In the genomic region with DNA sequence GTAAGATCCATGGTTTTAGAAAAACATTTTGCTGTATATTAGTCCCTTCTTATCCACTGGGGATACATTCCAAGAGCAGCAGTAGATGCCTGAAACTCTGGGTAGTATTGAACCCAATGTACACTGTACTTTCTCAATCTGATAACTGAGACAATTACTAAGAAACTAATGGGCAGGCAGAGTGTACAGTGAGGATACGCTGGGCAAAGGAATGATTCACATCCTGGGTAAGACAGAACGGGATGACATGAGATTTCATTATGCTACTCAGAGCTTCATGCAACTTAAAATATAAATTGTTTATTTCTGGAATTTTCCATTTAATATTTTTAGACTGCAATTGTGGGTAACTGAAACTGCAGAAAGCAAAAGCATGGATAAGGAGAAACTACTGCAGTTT, we compare ENCODE assay signal across 24 cellular contexts. TPM values are rescaled to one million over a fixed set of nuclear protein-coding genes. Genes with fewer than 3 reads are reported as not detected.
DNase-seq lines count a peak whose midpoint lies in the region; ATAC-seq, FAIRE-seq and TF ChIP-seq lines count a peak whose summit lies in the region.
"Had no signal": no experiment of that assay in that cellular context is flagged by ENCODE, and none has a peak within 500 bp of the region (broad histone marks: within the 10 kb centered on the region; RNA-seq: fewer than 3 reads in every experiment).

No MANE protein-coding gene starts in this region.

- no peak for ATAC-seq in stimulated activated effector memory CD8-positive, alpha-beta T cell treated with anti-CD3 and anti-CD28 coated beads, Interleukin-12 subunit alpha, Interleukin-12 subunit beta, amount 100 ng/mL, for 72 hours
- no peak for ATAC-seq in HG03097 (IDR thresholded peaks at IDR 0.05; ENCODE audit: low FRiP score, unreplicated experiment)
- ATAC-seq: HCT116, K562, Right ventricle myocardium inferior had no signal

- TF ChIP-seq CTCF in bronchial epithelial cell (IDR thresholded peaks at IDR 0.05; ENCODE audit: insufficient read depth, low read length, severe bottlenecking) = no peak
- no peak for TF ChIP-seq CTCF in BE2C (IDR thresholded peaks at IDR 0.05; ENCODE audit: low read depth, low read length)

- H3K4me3 ChIP-seq in bronchial epithelial cell (ENCODE audit: low read depth, low read length) = no peak overlapping the region
- no peak overlapping the region for H3K4me3 ChIP-seq in BE2C (ENCODE audit: low read depth, low read length)
- H3K4me3 ChIP-seq: K562, Peyer's patch, SJSA1 had no signal

- no peaks in the 10 kb centered on the region for H3K4me1 Mint-ChIP-seq in stimulated activated effector memory CD8-positive, alpha-beta T cell treated with anti-CD3 and anti-CD28 coated beads, Interleukin-12 subunit alpha, Interleukin-12 subunit beta, amount 100 ng/mL, for 72 hours

- no peak for FAIRE-seq in bronchial epithelial cell (lab: Jason Lieb, UNC)
- FAIRE-seq: A204.1, GM18507, H1, K562 had no signal

- H3K36me3 Mint-ChIP-seq in stimulated activated effector memory CD8-positive, alpha-beta T cell treated with anti-CD3 and anti-CD28 coated beads, Interleukin-12 subunit alpha, Interleukin-12 subunit beta, amount 100 ng/mL, for 72 hours = no peaks in the 10 kb centered on the region

- no peaks in the 10 kb centered on the region for H3K9me3 Mint-ChIP-seq in stimulated activated effector memory CD8-positive, alpha-beta T cell treated with anti-CD3 and anti-CD28 coated beads, Interleukin-12 subunit alpha, Interleukin-12 subunit beta, amount 100 ng/mL, for 72 hours
- H3K9me3 Mint-ChIP-seq: CD4-positive, alpha-beta T cell had no signal

- peak; percentile 20 for DNase-seq in ELR (ENCODE audit: low read depth)
- DNase-seq in RKO (ENCODE audit: low spot score) = peak; percentile 22
- peak; percentile 23 for DNase-seq in bronchial epithelial cell (ENCODE audit: low read depth)
- no peak for DNase-seq in stimulated activated effector memory CD8-positive, alpha-beta T cell treated with anti-CD3 and anti-CD28 coated beads, Interleukin-12 subunit alpha, Interleukin-12 subunit beta, amount 100 ng/mL, for 72 hours (ENCODE audit: low spot score in 2 of 2)
- no peak for DNase-seq in SW480 (ENCODE audit: low spot score)
- no peak for DNase-seq in BE2C
- DNase-seq: CD4-positive, alpha-beta T cell; GDM1; NCI-H1092; NCI-H1436; NCI-H187 treated with DMSO at 0.1 percent for 48 hours; NCI-H2107; NCI-H510A; Peyer's patch; T-helper 2 cell had no signal

- no peaks in the 10 kb centered on the region for H3K36me3 ChIP-seq in bronchial epithelial cell (ENCODE audit: control insufficient read depth, insufficient read depth, low read length)
- no peaks in the 10 kb centered on the region for H3K36me3 ChIP-seq in BE2C
- H3K36me3 ChIP-seq: Peyer's patch, SJSA1 had no signal

- no peaks in the 10 kb centered on the region for H3K9me3 ChIP-seq in BE2C
- H3K9me3 ChIP-seq: Peyer's patch, SJSA1 had no signal

- no peaks in the 10 kb centered on the region for H3K4me1 ChIP-seq in BE2C
- H3K4me1 ChIP-seq: Peyer's patch, SJSA1 had no signal

- no peak overlapping the region for H3K4me3 Mint-ChIP-seq in stimulated activated effector memory CD8-positive, alpha-beta T cell treated with anti-CD3 and anti-CD28 coated beads, Interleukin-12 subunit alpha, Interleukin-12 subunit beta, amount 100 ng/mL, for 72 hours
- H3K4me3 Mint-ChIP-seq: CD4-positive, alpha-beta T cell had no signal

- H3K27ac Mint-ChIP-seq in stimulated activated effector memory CD8-positive, alpha-beta T cell treated with anti-CD3 and anti-CD28 coated beads, Interleukin-12 subunit alpha, Interleukin-12 subunit beta, amount 100 ng/mL, for 72 hours = peak overlapping the region; percentile 9
- H3K27ac Mint-ChIP-seq: CD4-positive, alpha-beta T cell had no signal

- no peaks in the 10 kb centered on the region for H3K27me3 ChIP-seq in bronchial epithelial cell (ENCODE audit: control insufficient read depth, insufficient read depth, low read length)
- peaks cover 20% of the 10 kb centered on the region for H3K27me3 ChIP-seq in BE2C
- H3K27me3 ChIP-seq: Peyer's patch, SJSA1 had no signal

RNA-seq across cellular contexts. Expression of a gene that starts 46.2 kb away (rescaled TPM):
- total RNA-seq in bronchial epithelial cell = not detected in 2 replicates
- not detected for polyA plus RNA-seq in BE2C (2012; ENCODE audit: insufficient read depth, insufficient read length, low read depth)
- total RNA-seq: CD4-positive, alpha-beta T cell; H1; K562; Peyer's patch; Right ventricle myocardium inferior; SJSA1 had no signal
- polyA plus RNA-seq: BJ, H1, K562 had no signal

Comparison
In these comparisons a context has a peak if more than half of its experiments do, and no peak if none do; other contexts are left out.
1. DNase-seq: peak in ELR (single experiment), RKO (single experiment) and bronchial epithelial cell (single experiment); none in stimulated activated effector memory CD8-positive, alpha-beta T cell treated with anti-CD3 and anti-CD28 coated beads, Interleukin-12 subunit alpha, Interleukin-12 subunit beta, amount 100 ng/mL, for 72 hours (0 of 2), SW480 (single experiment) and BE2C (single experiment).